Comparison of ENCODE assay signal across 13 cellular contexts in genomic region chr10:131996508-131997365, GRCh38. TPM values are rescaled to one million over a fixed set of nuclear protein-coding genes. Genes with fewer than 3 reads are reported as not detected.
DNase-seq lines count a peak whose midpoint lies in the region; ATAC-seq, FAIRE-seq and TF ChIP-seq lines count a peak whose summit lies in the region.
"Had no signal": no experiment of that assay in that cellular context is flagged by ENCODE, and none has a peak within 500 bp of the region (broad histone marks: within the 10 kb centered on the region; RNA-seq: fewer than 3 reads in every experiment).

No MANE protein-coding gene starts in this region.

- DNase-seq in Karpas-422 (no peak), esophagus muscularis mucosa (ENCODE audit: extremely low spot score) (no peak), lower lobe of right lung (peak; percentile 62), A673 (ENCODE audit: low spot score) (no peak), erythroblast (lab: John Stamatoyannopoulos, UW) (no peak), RCC 7860 (ENCODE audit: low spot score) (no peak)
- no peak for DNase-seq in stimulated activated effector memory CD8-positive, alpha-beta T cell treated with anti-CD3 and anti-CD28 coated beads, Interleukin-12 subunit alpha, Interleukin-12 subunit beta, amount 100 ng/mL, for 72 hours (ENCODE audit: low spot score in 2 of 2)
- DNase-seq in activated CD8-positive, alpha-beta memory T cell treated with anti-CD3 and anti-CD28 coated beads for 24 hours, result no peak
- DNase-seq: activated CD8-positive, alpha-beta memory T cell treated with anti-CD3 and anti-CD28 coated beads, Interleukin-2, amount 50 U/mL, for 48 hours; CD4-positive, CD25-positive, alpha-beta regulatory T cell; NCI-H2171 treated with DMSO at 0.1 percent for 48 hours had no signal

- FAIRE-seq in RCC 7860 (lab: Jason Lieb, UNC), result no peak

- no peaks in the 10 kb centered on the region for H3K9me3 Mint-ChIP-seq in stimulated activated effector memory CD8-positive, alpha-beta T cell treated with anti-CD3 and anti-CD28 coated beads, Interleukin-12 subunit alpha, Interleukin-12 subunit beta, amount 100 ng/mL, for 72 hours
- H3K9me3 Mint-ChIP-seq: CD4-positive, CD25-positive, alpha-beta regulatory T cell had no signal

- ATAC-seq in lower lobe of right lung, result peak; percentile 47 to 56
- ATAC-seq in stimulated activated effector memory CD8-positive, alpha-beta T cell treated with anti-CD3 and anti-CD28 coated beads, Interleukin-12 subunit alpha, Interleukin-12 subunit beta, amount 100 ng/mL, for 72 hours, result no peak
- ATAC-seq: HCT116 had no signal

- H3K4me3 ChIP-seq in Karpas-422 (ENCODE audit: low read length) (no peak overlapping the region), esophagus muscularis mucosa (no peak overlapping the region), lower lobe of right lung (no peak overlapping the region), A673 (ENCODE audit: low read depth, low read length, poor library complexity, severe bottlenecking) (no peak overlapping the region)
- H3K4me3 ChIP-seq: ascending aorta had no signal

- peak overlapping the region; percentile 35 for H3K4me2 ChIP-seq in Karpas-422 (ENCODE audit: low read depth, low read length, poor library complexity, severe bottlenecking)

- H3K9me3 ChIP-seq in Karpas-422 (ENCODE audit: low read length), result no peaks in the 10 kb centered on the region
- no peaks in the 10 kb centered on the region for H3K9me3 ChIP-seq in esophagus muscularis mucosa
- H3K9me3 ChIP-seq in lower lobe of right lung, result no peaks in the 10 kb centered on the region
- H3K9me3 ChIP-seq in A673 (ENCODE audit: low read depth, low read length, poor library complexity, severe bottlenecking), result no peaks in the 10 kb centered on the region
- H3K9me3 ChIP-seq: ascending aorta had no signal

- no peaks in the 10 kb centered on the region for H3K4me1 Mint-ChIP-seq in stimulated activated effector memory CD8-positive, alpha-beta T cell treated with anti-CD3 and anti-CD28 coated beads, Interleukin-12 subunit alpha, Interleukin-12 subunit beta, amount 100 ng/mL, for 72 hours
- H3K4me1 Mint-ChIP-seq: CD4-positive, CD25-positive, alpha-beta regulatory T cell had no signal

- POLR2A ChIA-PET in A673 (lab: Charles Lee; ENCODE audit: low non-redundant PET), result no interaction called here

- no peak overlapping the region for H3K4me3 Mint-ChIP-seq in stimulated activated effector memory CD8-positive, alpha-beta T cell treated with anti-CD3 and anti-CD28 coated beads, Interleukin-12 subunit alpha, Interleukin-12 subunit beta, amount 100 ng/mL, for 72 hours
- H3K4me3 Mint-ChIP-seq: CD4-positive, CD25-positive, alpha-beta regulatory T cell had no signal

- no TSS peak for BruUV-seq in A673 (replicated peaks; lab: Mats Ljungman, UMichigan)

- no peak overlapping the region for H2AFZ ChIP-seq in Karpas-422 (ENCODE audit: low read length)

- H3K9ac ChIP-seq in Karpas-422 (ENCODE audit: low read length), result no peak overlapping the region

- CTCF ChIA-PET in A673 (lab: Charles Lee), result no interaction called here

- H4K20me1 ChIP-seq in Karpas-422 (ENCODE audit: insufficient read depth, low read depth, low read length), result no peaks in the 10 kb centered on the region

- intact Hi-C loops in esophagus muscularis mucosa (cut with DNase I), result no loop called here
- intact Hi-C loops in lower lobe of right lung (cut with DNase I), result no loop called here
- intact Hi-C loops in A673 (cut with micrococcal nuclease; ENCODE audit: unreplicated experiment), result no loop called here

- H3K4me1 ChIP-seq in Karpas-422 (ENCODE audit: low read length), result peaks cover 17% of the 10 kb centered on the region
- H3K4me1 ChIP-seq in esophagus muscularis mucosa, result peaks cover 24 to 38% (median 26%) of the 10 kb centered on the region in 4 donors
- H3K4me1 ChIP-seq in lower lobe of right lung, result peaks cover 34% of the 10 kb centered on the region
- peaks cover 6% of the 10 kb centered on the region for H3K4me1 ChIP-seq in A673 (ENCODE audit: insufficient read depth, low read length, poor library complexity, severe bottlenecking)
- H3K4me1 ChIP-seq: ascending aorta had no signal

- TF ChIP-seq CTCF in esophagus muscularis mucosa (IDR thresholded peaks at IDR 0.05) (no peak), lower lobe of right lung (IDR thresholded peaks at IDR 0.05) (no peak), A673 (conservative IDR thresholded peaks at IDR 0.05; ENCODE audit: low read depth, low read length) (no peak)

- 76% methylated on average over 15 of the region's 15 CpGs for WGBS in esophagus muscularis mucosa

- no peaks in the 10 kb centered on the region for H3K36me3 Mint-ChIP-seq in stimulated activated effector memory CD8-positive, alpha-beta T cell treated with anti-CD3 and anti-CD28 coated beads, Interleukin-12 subunit alpha, Interleukin-12 subunit beta, amount 100 ng/mL, for 72 hours
- H3K36me3 Mint-ChIP-seq: CD4-positive, CD25-positive, alpha-beta regulatory T cell had no signal

- no peaks in the 10 kb centered on the region for H3K36me3 ChIP-seq in Karpas-422 (ENCODE audit: insufficient read depth, low read length)
- H3K36me3 ChIP-seq in esophagus muscularis mucosa, result no peaks in the 10 kb centered on the region
- no peaks in the 10 kb centered on the region for H3K36me3 ChIP-seq in lower lobe of right lung
- no peaks in the 10 kb centered on the region for H3K36me3 ChIP-seq in A673 (ENCODE audit: insufficient read depth, low read length, poor library complexity, severe bottlenecking)
- H3K36me3 ChIP-seq: ascending aorta had no signal

- H3K79me2 ChIP-seq in Karpas-422 (ENCODE audit: low read length), result no peaks in the 10 kb centered on the region

- H3K9me2 ChIP-seq in Karpas-422 (replicated peaks; ENCODE audit: insufficient read depth, low read length), result no peaks in the 10 kb centered on the region

- no peak for TF ChIP-seq POLR2A in esophagus muscularis mucosa (IDR thresholded peaks at IDR 0.05; ENCODE audit: low read depth)
- no peak for TF ChIP-seq POLR2A in erythroblast (IDR thresholded peaks at IDR 0.05; ENCODE audit: low read length)

- TF ChIP-seq EP300 in esophagus muscularis mucosa (IDR thresholded peaks at IDR 0.05), result no peak

- H3K27ac ChIP-seq in Karpas-422 (ENCODE audit: low read length) (no peak overlapping the region), esophagus muscularis mucosa (replicated peaks in 1 of 4) (peak overlapping the region; percentile 57 to 79 (median 73)), lower lobe of right lung (peak overlapping the region; percentile 84), A673 (ENCODE audit: low read depth, low read length, poor library complexity, severe bottlenecking) (no peak overlapping the region)
- H3K27ac ChIP-seq: ascending aorta had no signal

- H3K27me3 ChIP-seq in Karpas-422 (ENCODE audit: low read length) (no peaks in the 10 kb centered on the region), esophagus muscularis mucosa (no peaks in the 10 kb centered on the region), lower lobe of right lung (ENCODE audit: low read depth) (no peaks in the 10 kb centered on the region), A673 (replicated peaks; ENCODE audit: insufficient read depth, low read depth, low read length, poor library complexity) (no peaks in the 10 kb centered on the region)
- H3K27me3 ChIP-seq: ascending aorta had no signal

- peak overlapping the region; percentile 24 for H3K27ac Mint-ChIP-seq in stimulated activated effector memory CD8-positive, alpha-beta T cell treated with anti-CD3 and anti-CD28 coated beads, Interleukin-12 subunit alpha, Interleukin-12 subunit beta, amount 100 ng/mL, for 72 hours

RNA-seq across cellular contexts. Expression of gene BNIP3, which starts 15.0 kb away (rescaled TPM):
- not detected in 2 replicates for total RNA-seq in Karpas-422 (2014; rRNA removed; shearing (Covaris generic); ENCODE audit: low replicate concordance)
- total RNA-seq in esophagus muscularis mucosa, result 10 to 100 TPM; 51.4 to 68.9 (median 62.6) TPM
- 38.9 TPM for total RNA-seq in lower lobe of right lung
- total RNA-seq in A673 (2021), result 24.9 and 33.2 TPM in 2 replicates

Comparison
In these comparisons a context has a peak if more than half of its experiments do, and no peak if none do; other contexts are left out.
1. H3K27ac ChIP-seq: peak in esophagus muscularis mucosa (4 of 4) and lower lobe of right lung (single experiment); none in Karpas-422 (single experiment) and A673 (single experiment).
2. RNA of gene BNIP3, which starts 15.0 kb away (total RNA-seq): 51.4 to 68.9 TPM in esophagus muscularis mucosa, 38.9 TPM in lower lobe of right lung (single experiment) and 24.9 to 33.2 TPM in A673; not detected in Karpas-422; every median in the first group is over 10 times any median in the second.